Comparison of ENCODE assay signal across 9 cellular contexts in the genomic region with DNA sequence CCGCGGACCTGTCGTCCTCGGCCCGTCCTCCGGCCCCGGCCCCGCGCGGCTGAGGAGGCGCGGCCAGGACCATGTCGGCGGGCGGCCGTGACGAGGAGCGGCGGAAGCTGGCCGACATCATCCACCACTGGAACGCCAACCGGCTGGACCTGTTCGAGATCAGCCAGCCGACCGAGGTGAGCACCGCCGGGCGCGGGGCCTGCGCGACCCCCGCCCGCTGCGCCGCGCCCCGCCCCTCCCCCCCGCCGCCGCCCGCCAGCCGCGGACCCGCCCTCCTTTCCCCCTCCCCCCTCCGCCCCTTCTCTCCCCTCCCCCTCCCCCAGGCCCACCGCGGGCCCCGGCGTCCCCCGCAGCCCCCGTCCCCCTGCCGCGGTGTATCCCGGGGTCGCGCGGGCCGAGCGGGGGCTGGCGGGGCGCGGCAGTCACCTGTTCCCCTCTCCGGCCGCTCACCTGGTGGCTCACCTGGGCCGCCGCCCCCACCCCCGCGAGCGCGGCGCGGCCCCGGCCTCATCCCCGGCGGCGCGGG. TPM values are rescaled to one million over a fixed set of nuclear protein-coding genes. Genes with fewer than 3 reads are reported as not detected.
A peak's percentile ranks its signal among the peaks of the same experiment; 100 is the strongest.
DNase-seq lines count a peak whose midpoint lies in the region; ATAC-seq, FAIRE-seq and TF ChIP-seq lines count a peak whose summit lies in the region.
"Had no signal": no experiment of that assay in that cellular context is flagged by ENCODE, and none has a peak within 500 bp of the region (broad histone marks: within the 10 kb centered on the region; RNA-seq: fewer than 3 reads in every experiment).

No MANE protein-coding gene starts in this region.

- TF ChIP-seq CTCF in lower lobe of right lung (IDR thresholded peaks at IDR 0.05): no peak

- in situ Hi-C loops in T47D (cut with HindIII; ENCODE audit: low pct_unique_long_range_greater_than_20kb, low sequenced_read_pairs): no loop called here

- no peak for TF ChIP-seq POLR2A in H54 (IDR thresholded peaks at IDR 0.05; ENCODE audit: low read depth, low read length)

- no peaks in the 10 kb centered on the region for H3K36me3 Mint-ChIP-seq in activated CD4-positive, alpha-beta T cell treated with anti-CD3 and anti-CD28 coated beads, Interleukin-2, amount 10 ng/mL, durations not matched to agents 7 days and 5 days (ENCODE audit: low read depth)

- H3K4me1 Mint-ChIP-seq in activated CD4-positive, alpha-beta T cell treated with anti-CD3 and anti-CD28 coated beads, Interleukin-2, amount 10 ng/mL, durations not matched to agents 7 days and 5 days: peaks cover 35% of the 10 kb centered on the region

- ATAC-seq in lower lobe of right lung: peak; percentile 1 to 3

- peaks cover 70% of the 10 kb centered on the region for H3K27me3 Mint-ChIP-seq in activated CD4-positive, alpha-beta T cell treated with anti-CD3 and anti-CD28 coated beads, Interleukin-2, amount 10 ng/mL, durations not matched to agents 7 days and 5 days

- peak overlapping the region; percentile 86 for H3K27ac ChIP-seq in lower lobe of right lung

- POLR2A ChIA-PET in activated CD4-positive, alpha-beta T cell treated with anti-CD3 and anti-CD28 coated beads, Interleukin-2, amount 10 ng/mL, durations not matched to agents 7 days and 5 days (lab: Charles Lee): no interaction called here

- H3K27ac Mint-ChIP-seq in activated CD4-positive, alpha-beta T cell treated with anti-CD3 and anti-CD28 coated beads, Interleukin-2, amount 10 ng/mL, durations not matched to agents 7 days and 5 days: no peak overlapping the region

- H3K4me1 ChIP-seq in lower lobe of right lung: peaks cover 35% of the 10 kb centered on the region

- H3K36me3 ChIP-seq in lower lobe of right lung: no peaks in the 10 kb centered on the region

- no peaks in the 10 kb centered on the region for H3K27me3 ChIP-seq in lower lobe of right lung (ENCODE audit: low read depth)

- no peak for FAIRE-seq in H54 (lab: Jason Lieb, UNC)
- FAIRE-seq: endometrium had no signal

- peak overlapping the region; percentile 77 for H3K4me3 Mint-ChIP-seq in activated CD4-positive, alpha-beta T cell treated with anti-CD3 and anti-CD28 coated beads, Interleukin-2, amount 10 ng/mL, durations not matched to agents 7 days and 5 days

- peak overlapping the region; percentile 45 for H3K4me3 ChIP-seq in Jurkat, Clone E6-1 (ENCODE audit: low read length)
- H3K4me3 ChIP-seq in lower lobe of right lung: peak overlapping the region; percentile 70

- DNase-seq in activated CD4-positive, alpha-beta T cell treated with anti-CD3 and anti-CD28 coated beads, Interleukin-2, amount 10 ng/mL, durations not matched to agents 7 days and 5 days: no peak
- no peak for DNase-seq in activated CD4-positive, alpha-beta T cell treated with anti-CD3 and anti-CD28 coated beads for 1 hour
- DNase-seq in H54 (ENCODE audit: insufficient read length, low spot score): peak; percentile 49
- DNase-seq in Jurkat, Clone E6-1 (ENCODE audit: low read depth, low spot score): no peak
- peak; percentile 51 to 59 for DNase-seq in T47D (ENCODE audit: low read depth in 1 of 2, low spot score in 1 of 2)
- DNase-seq in lower lobe of right lung: peak; percentile 68
- no peak for DNase-seq in NCI-H128 (lab: John Stamatoyannopoulos, UW; ENCODE audit: unreplicated experiment)
- DNase-seq in DMS 273 treated with DMSO at 0.1 percent for 48 hours (lab: John Stamatoyannopoulos, UW): no peak

- H3K9me3 Mint-ChIP-seq in activated CD4-positive, alpha-beta T cell treated with anti-CD3 and anti-CD28 coated beads, Interleukin-2, amount 10 ng/mL, durations not matched to agents 7 days and 5 days: no peaks in the 10 kb centered on the region

- CTCF ChIA-PET in activated CD4-positive, alpha-beta T cell treated with anti-CD3 and anti-CD28 coated beads, Interleukin-2, amount 10 ng/mL, durations not matched to agents 7 days and 5 days (lab: Charles Lee): no interaction called here

- H3K9me3 ChIP-seq in lower lobe of right lung: no peaks in the 10 kb centered on the region

- intact Hi-C loops in lower lobe of right lung (cut with DNase I): no loop called here

RNA-seq across cellular contexts. Expression of a gene that starts 0.4 kb away (rescaled TPM):
- 10 to 100 TPM; 18.6 to 20.6 TPM for total RNA-seq in activated CD4-positive, alpha-beta T cell treated with anti-CD3 and anti-CD28 coated beads, Interleukin-2, amount 10 ng/mL, durations not matched to agents 7 days and 5 days
- 30.8 TPM for polyA plus RNA-seq in Jurkat, Clone E6-1 (2012; ENCODE audit: insufficient read depth, insufficient read length)
- total RNA-seq in lower lobe of right lung: 167 TPM

Comparison
In these comparisons a context has a peak if more than half of its experiments do, and no peak if none do; other contexts are left out.
1. DNase-seq: peak in H54 (single experiment), T47D (2 of 2) and lower lobe of right lung (single experiment); none in activated CD4-positive, alpha-beta T cell treated with anti-CD3 and anti-CD28 coated beads, Interleukin-2, amount 10 ng/mL, durations not matched to agents 7 days and 5 days (single experiment), activated CD4-positive, alpha-beta T cell treated with anti-CD3 and anti-CD28 coated beads for 1 hour (single experiment), Jurkat, Clone E6-1 (single experiment), NCI-H128 (single experiment) and DMS 273 treated with DMSO at 0.1 percent for 48 hours (single experiment).